In genomic region chr6:134287863-134288537, GRCh38 we compare ENCODE assay signal across 8 cellular contexts. TPM values are rescaled to one million over a fixed set of nuclear protein-coding genes. Genes with fewer than 3 reads are reported as not detected.
A peak's percentile ranks its signal among the peaks of the same experiment; 100 is the strongest.
DNase-seq lines count a peak whose midpoint lies in the region; ATAC-seq, FAIRE-seq and TF ChIP-seq lines count a peak whose summit lies in the region.

No MANE protein-coding gene starts in this region.

- H3K27me3 Mint-ChIP-seq in activated naive CD8-positive, alpha-beta T cell treated with anti-CD3 and anti-CD28 coated beads for 36 hours = no peaks in the 10 kb centered on the region

- H3K27me3 ChIP-seq in psoas muscle (ENCODE audit: insufficient read depth in 3 of 3, low read length in 2 of 3) = no peaks in the 10 kb centered on the region

- TF ChIP-seq POLR2A in GM12892 (IDR thresholded peaks at IDR 0.05; ENCODE audit: low read depth, low read length) = no peak

- H3K9me3 Mint-ChIP-seq in activated naive CD8-positive, alpha-beta T cell treated with anti-CD3 and anti-CD28 coated beads for 36 hours = no peaks in the 10 kb centered on the region

- H3K36me3 ChIP-seq in psoas muscle (ENCODE audit: insufficient read depth in 1 of 2, low read depth in 1 of 2) = no peaks in the 10 kb centered on the region

- H3K4me3 ChIP-seq in psoas muscle = no peak overlapping the region

- 83 to 91% (median 87%) methylated on average over 2 of the region's 2 CpGs for WGBS in psoas muscle, 3 donors

- peaks cover 34% of the 10 kb centered on the region for H3K4me1 Mint-ChIP-seq in activated naive CD8-positive, alpha-beta T cell treated with anti-CD3 and anti-CD28 coated beads for 36 hours

- no peaks in the 10 kb centered on the region for H3K9me3 ChIP-seq in psoas muscle

- H3K27ac ChIP-seq in psoas muscle = no peak overlapping the region

- H3K36me3 Mint-ChIP-seq in activated naive CD8-positive, alpha-beta T cell treated with anti-CD3 and anti-CD28 coated beads for 36 hours = peaks cover 7% of the 10 kb centered on the region

- H3K4me1 ChIP-seq in psoas muscle = no peaks in the 10 kb centered on the region

- FAIRE-seq in GM12892 (lab: Jason Lieb, UNC) = no peak

- peak overlapping the region; percentile 91 for H3K27ac Mint-ChIP-seq in activated naive CD8-positive, alpha-beta T cell treated with anti-CD3 and anti-CD28 coated beads for 36 hours

- H3K4me3 Mint-ChIP-seq in activated naive CD8-positive, alpha-beta T cell treated with anti-CD3 and anti-CD28 coated beads for 36 hours = peak overlapping the region; percentile 54

- ATAC-seq in GM19025 (IDR thresholded peaks at IDR 0.05; ENCODE audit: low read depth, unreplicated experiment) = peak; percentile 40
- peak; percentile 29 for ATAC-seq in HG03103 (IDR thresholded peaks at IDR 0.05; ENCODE audit: low read depth, unreplicated experiment)
- peak; percentile 18 for ATAC-seq in sciatic nerve
- no peak for ATAC-seq in HG03571 (IDR thresholded peaks at IDR 0.05; ENCODE audit: unreplicated experiment)
- no peak for ATAC-seq in psoas muscle

- TF ChIP-seq CTCF in psoas muscle (IDR thresholded peaks at IDR 0.05) = no peak

- intact Hi-C loops in sciatic nerve (cut with DNase I) (no loop called here), psoas muscle (cut with DNase I) (no loop called here)

- no peak for DNase-seq in activated naive CD8-positive, alpha-beta T cell treated with anti-CD3 and anti-CD28 coated beads for 36 hours
- DNase-seq in sciatic nerve (ENCODE audit: low spot score) (no peak), psoas muscle (no peak), GM12892 (ENCODE audit: insufficient read length) (no peak), NCI-H526 (lab: John Stamatoyannopoulos, UW) (no peak)

RNA-seq across cellular contexts. Expression of gene SGK1, which starts 29.9 kb away (rescaled TPM):
- total RNA-seq in activated naive CD8-positive, alpha-beta T cell treated with anti-CD3 and anti-CD28 coated beads for 36 hours = 100 to 1,000 TPM; 129 to 141 TPM
- total RNA-seq in sciatic nerve (215 TPM), psoas muscle (100 to 1,000 TPM in 1 of 4 donors, 10 to 100 TPM in 3; 42.0 to 125 (median 80.5) TPM)
- 10 to 100 TPM; 34.4 to 96.9 (median 46.4) TPM for polyA plus RNA-seq in psoas muscle
- polyA plus RNA-seq in GM12892 (2012; ENCODE audit: missing spikeins) = 17.5 TPM

Comparison
In these comparisons a context has a peak if more than half of its experiments do, and no peak if none do; other contexts are left out.
1. ATAC-seq: peak in GM19025 (single experiment), HG03103 (single experiment) and sciatic nerve (single experiment); none in HG03571 (single experiment) and psoas muscle (0 of 4).